8 cellular contexts compared by ENCODE assay signal in genomic region chr1:12594966-12595838, GRCh38. TPM values are rescaled to one million over a fixed set of nuclear protein-coding genes. Genes with fewer than 3 reads are reported as not detected.
A peak's percentile ranks its signal among the peaks of the same experiment; 100 is the strongest.
DNase-seq lines count a peak whose midpoint lies in the region; ATAC-seq and TF ChIP-seq lines count a peak whose summit lies in the region.

No MANE protein-coding gene starts in this region.

- H3K9me3 ChIP-seq in cardiac muscle cell (ENCODE audit: low read depth): no peaks in the 10 kb centered on the region

- ATAC-seq in HG03139 (IDR thresholded peaks at IDR 0.05; ENCODE audit: unreplicated experiment) (no peak), HG03039 (IDR thresholded peaks at IDR 0.05; ENCODE audit: unreplicated experiment) (no peak), GM19324 (IDR thresholded peaks at IDR 0.05; ENCODE audit: low FRiP score, unreplicated experiment) (no peak)

- DNase-seq in AG10803 (ENCODE audit: low read depth) (peak; percentile 78), HT-29 (ENCODE audit: low spot score) (peak; percentile 78), cardiac muscle cell (ENCODE audit: low read depth in 1 of 2, low spot score in 1 of 2) (peak; percentile 71 to 91), nucleus accumbens (lab: John Stamatoyannopoulos, UW) (peak in 37 of 56 donors; percentile 12 to 76 (median 37))
- peak; percentile 40 for DNase-seq in activated naive CD4-positive, alpha-beta T cell treated with anti-CD3 and anti-CD28 coated beads, Interleukin-2, amount 50 U/mL, for 16 hours

- H3K4me1 ChIP-seq in cardiac muscle cell (ENCODE audit: low read depth): peaks cover 6% of the 10 kb centered on the region

- H3K27ac ChIP-seq in cardiac muscle cell: peak overlapping the region; percentile 19

- H3K27me3 ChIP-seq in cardiac muscle cell: no peaks in the 10 kb centered on the region

- TF ChIP-seq CTCF in AG10803 (conservative IDR thresholded peaks at IDR 0.05; ENCODE audit: low read length) (no peak), cardiac muscle cell (IDR thresholded peaks at IDR 0.05; ENCODE audit: low read depth, low read length) (no peak)

- H3K4me3 ChIP-seq in AG10803 (ENCODE audit: low read length): peak overlapping the region; percentile 49
- peak overlapping the region; percentile 29 for H3K4me3 ChIP-seq in cardiac muscle cell

- no peaks in the 10 kb centered on the region for H3K36me3 ChIP-seq in cardiac muscle cell

RNA-seq across cellular contexts. Expression of gene DHRS3, which starts 22.8 kb away (rescaled TPM):
- 84.8 and 90.2 TPM in 2 replicates for total RNA-seq in HT-29 (2014; rRNA removed; shearing (Covaris generic))
- 12.5 and 19.5 TPM in 2 replicates for total RNA-seq in cardiac muscle cell
- polyA plus RNA-seq in cardiac muscle cell: 9.9 and 15.3 TPM in 2 replicates

RNA-seq across cellular contexts. Expression of gene AADACL4, which starts 48.7 kb away (rescaled TPM):
- total RNA-seq in HT-29 (2014; rRNA removed; shearing (Covaris generic)): not detected in 2 replicates
- not detected in 2 replicates for total RNA-seq in cardiac muscle cell
- polyA plus RNA-seq in cardiac muscle cell: not detected in 2 replicates
